Comparison of ENCODE assay signal across 20 cellular contexts in genomic region chr3:128173241-128173640, GRCh38. TPM values are rescaled to one million over a fixed set of nuclear protein-coding genes. Genes with fewer than 3 reads are reported as not detected.
DNase-seq lines count a peak whose midpoint lies in the region; ATAC-seq and TF ChIP-seq lines count a peak whose summit lies in the region.
"Had no signal": no experiment of that assay in that cellular context is flagged by ENCODE, and none has a peak within 500 bp of the region (broad histone marks: within the 10 kb centered on the region; RNA-seq: fewer than 3 reads in every experiment).

No MANE protein-coding gene starts in this region.

- H3K9me3 ChIP-seq in fibroblast of lung (ENCODE audit: control insufficient read depth, insufficient read depth, low read depth, low read length) (no peaks in the 10 kb centered on the region), trophoblast cell (ENCODE audit: insufficient read depth, low read depth, low read length) (no peaks in the 10 kb centered on the region)
- H3K9me3 ChIP-seq: BE2C had no signal

- TF ChIP-seq CTCF in VCaP (conservative IDR thresholded peaks at IDR 0.05) (no peak), fibroblast of lung (conservative IDR thresholded peaks at IDR 0.05 in 1 of 2, IDR thresholded peaks at IDR 0.05 in 1 of 2; ENCODE audit: low read depth in 1 of 2, low read length in 2 of 2) (no peak)

- H3K4me1 ChIP-seq in fibroblast of lung (ENCODE audit: control insufficient read depth, extremely low read depth, insufficient read depth, low read length) (no peaks in the 10 kb centered on the region), trophoblast cell (ENCODE audit: control insufficient read depth in 1 of 2, insufficient read depth in 2 of 2, low read length in 2 of 2) (peaks cover 0 to 2% of the 10 kb centered on the region in 2 experiments)

- H4K20me1 ChIP-seq in fibroblast of lung (ENCODE audit: control insufficient read depth, extremely low read depth, insufficient read depth, low read length) = no peaks in the 10 kb centered on the region

- DNase-seq in fibroblast of lung (ENCODE audit: low read depth in 2 of 2) (no peak), trophoblast cell (peak; percentile 74 to 92), HT-29 (ENCODE audit: low spot score) (no peak), NAMALWA (ENCODE audit: low spot score) (no peak)
- DNase-seq: ACHN; C1 segment of cervical spinal cord; CD4-positive, CD25-positive, alpha-beta regulatory T cell; CD8-positive, alpha-beta memory T cell; COR-L47; DMS 273 treated with DMSO at 0.1 percent for 48 hours; DMS53; DND-41; EL; GM23248; HCEC 1CT; HFFc6 had no signal

- no peak overlapping the region for H3K18ac ChIP-seq in trophoblast cell (ENCODE audit: low read length)

- no peak overlapping the region for H4K91ac ChIP-seq in trophoblast cell (ENCODE audit: low read depth, low read length)

- H3K79me1 ChIP-seq in trophoblast cell (ENCODE audit: low read length) = no peaks in the 10 kb centered on the region

- H4K8ac ChIP-seq in trophoblast cell (ENCODE audit: low read depth, low read length) = no peak overlapping the region

- ATAC-seq in HG03135 (IDR thresholded peaks at IDR 0.05; ENCODE audit: unreplicated experiment) = no peak
- ATAC-seq: GM12878 had no signal

- H3K4me2 ChIP-seq in fibroblast of lung (ENCODE audit: extremely low read depth, insufficient read depth, low read length) = peak overlapping the region; percentile 37
- H3K4me2 ChIP-seq in trophoblast cell (ENCODE audit: low read length) = no peak overlapping the region

- H3K4me3 ChIP-seq in fibroblast of lung (replicated peaks in 1 of 4; ENCODE audit: control extremely low read depth in 1 of 4, insufficient read depth in 1 of 4, low read depth in 3 of 4, low read length in 4 of 4) (no peak overlapping the region), trophoblast cell (ENCODE audit: low read depth, low read length) (no peak overlapping the region)
- H3K4me3 ChIP-seq: GM12878, GM23248 had no signal

- H2BK120ac ChIP-seq in trophoblast cell (ENCODE audit: insufficient read depth, low read length, poor library complexity) = no peak overlapping the region

- H3K36me3 ChIP-seq in fibroblast of lung (ENCODE audit: control insufficient read depth, insufficient read depth, low read length) (no peaks in the 10 kb centered on the region), trophoblast cell (ENCODE audit: control insufficient read depth in 1 of 2, insufficient read depth in 2 of 2, low read length in 2 of 2) (no peaks in the 10 kb centered on the region)
- H3K36me3 ChIP-seq: BE2C had no signal

- H2AK5ac ChIP-seq in trophoblast cell (ENCODE audit: low read length) = no peak overlapping the region

- no peak overlapping the region for H3K9ac ChIP-seq in fibroblast of lung (ENCODE audit: insufficient read depth, low read length)
- H3K9ac ChIP-seq in trophoblast cell (ENCODE audit: low read length) = no peak overlapping the region
- H3K9ac ChIP-seq: GM23248 had no signal

- no peak overlapping the region for H4K12ac ChIP-seq in trophoblast cell (ENCODE audit: low read depth, low read length)

- no CpG with 5 or more reads among the region's 7 CpGs for WGBS in trophoblast cell (ENCODE audit: extremely low coverage, insufficient coverage, insufficient read length)

- no peak overlapping the region for H2BK5ac ChIP-seq in trophoblast cell (ENCODE audit: low read depth, low read length, poor library complexity)

- H3K27me3 ChIP-seq in fibroblast of lung (ENCODE audit: control insufficient read depth, insufficient read depth, low read length) (no peaks in the 10 kb centered on the region), trophoblast cell (ENCODE audit: insufficient read depth, low read length) (no peaks in the 10 kb centered on the region)
- H3K27me3 ChIP-seq: BE2C had no signal

- H3K27ac ChIP-seq in VCaP (peak overlapping the region; percentile 30), fibroblast of lung (ENCODE audit: insufficient read depth, low read length) (no peak overlapping the region), trophoblast cell (ENCODE audit: low read depth, low read length) (no peak overlapping the region)
- H3K27ac ChIP-seq: GM23248 had no signal

- H3K14ac ChIP-seq in trophoblast cell (ENCODE audit: low read length) = no peak overlapping the region

- H3K4ac ChIP-seq in trophoblast cell (ENCODE audit: low read depth, low read length) = no peak overlapping the region

- no peak overlapping the region for H2BK12ac ChIP-seq in trophoblast cell (ENCODE audit: low read length)

- no peaks in the 10 kb centered on the region for H3K79me2 ChIP-seq in fibroblast of lung (ENCODE audit: control insufficient read depth, insufficient read depth, low read length)
- no peaks in the 10 kb centered on the region for H3K79me2 ChIP-seq in trophoblast cell (ENCODE audit: control insufficient read depth, insufficient read depth, low read length, poor library complexity)

- H2AFZ ChIP-seq in fibroblast of lung (ENCODE audit: low read length) (no peak overlapping the region), trophoblast cell (ENCODE audit: insufficient read depth, low read length, poor library complexity) (no peak overlapping the region)
- H2AFZ ChIP-seq: GM23248 had no signal

- no peak overlapping the region for H3K23ac ChIP-seq in trophoblast cell (ENCODE audit: low read length)

RNA-seq across cellular contexts. Expression of gene EEFSEC, which starts 20.0 kb away (rescaled TPM):
- total RNA-seq in fibroblast of lung = 2.3 and 2.6 TPM in 2 replicates
- 5.0 and 6.6 TPM in 2 replicates for polyA plus RNA-seq in fibroblast of lung
- polyA plus RNA-seq in fibroblast of lung (2012) = 7.9 and 10.3 TPM in 2 replicates
- polyA minus RNA-seq in fibroblast of lung (ENCODE audit: low replicate concordance) = 10.7 and 17.4 TPM in 2 replicates
- 6.7 and 7.2 TPM in 2 replicates for polyA plus RNA-seq in trophoblast cell (2013)
- 16.8 and 22.0 TPM in 2 replicates for total RNA-seq in HT-29 (2014; rRNA removed; shearing (Covaris generic))

RNA-seq across cellular contexts. Expression of gene RUVBL1, which starts 49.6 kb away (rescaled TPM):
- 59.1 and 67.2 TPM in 2 replicates for total RNA-seq in fibroblast of lung
- 52.3 and 81.0 TPM in 2 replicates for polyA plus RNA-seq in fibroblast of lung
- 42.8 and 74.7 TPM in 2 replicates for polyA plus RNA-seq in fibroblast of lung (2012)
- polyA minus RNA-seq in fibroblast of lung (ENCODE audit: low replicate concordance) = 77.8 and 102 TPM in 2 replicates
- polyA plus RNA-seq in trophoblast cell (2013) = 22.0 and 22.5 TPM in 2 replicates
- 135 and 153 TPM in 2 replicates for total RNA-seq in HT-29 (2014; rRNA removed; shearing (Covaris generic))

Comparison
In these comparisons a context has a peak if more than half of its experiments do, and no peak if none do; other contexts are left out.
1. DNase-seq: peak in trophoblast cell (2 of 2); none in fibroblast of lung (0 of 2), HT-29 (single experiment) and NAMALWA (single experiment).